8 cellular contexts compared by ENCODE assay signal in the genomic region with DNA sequence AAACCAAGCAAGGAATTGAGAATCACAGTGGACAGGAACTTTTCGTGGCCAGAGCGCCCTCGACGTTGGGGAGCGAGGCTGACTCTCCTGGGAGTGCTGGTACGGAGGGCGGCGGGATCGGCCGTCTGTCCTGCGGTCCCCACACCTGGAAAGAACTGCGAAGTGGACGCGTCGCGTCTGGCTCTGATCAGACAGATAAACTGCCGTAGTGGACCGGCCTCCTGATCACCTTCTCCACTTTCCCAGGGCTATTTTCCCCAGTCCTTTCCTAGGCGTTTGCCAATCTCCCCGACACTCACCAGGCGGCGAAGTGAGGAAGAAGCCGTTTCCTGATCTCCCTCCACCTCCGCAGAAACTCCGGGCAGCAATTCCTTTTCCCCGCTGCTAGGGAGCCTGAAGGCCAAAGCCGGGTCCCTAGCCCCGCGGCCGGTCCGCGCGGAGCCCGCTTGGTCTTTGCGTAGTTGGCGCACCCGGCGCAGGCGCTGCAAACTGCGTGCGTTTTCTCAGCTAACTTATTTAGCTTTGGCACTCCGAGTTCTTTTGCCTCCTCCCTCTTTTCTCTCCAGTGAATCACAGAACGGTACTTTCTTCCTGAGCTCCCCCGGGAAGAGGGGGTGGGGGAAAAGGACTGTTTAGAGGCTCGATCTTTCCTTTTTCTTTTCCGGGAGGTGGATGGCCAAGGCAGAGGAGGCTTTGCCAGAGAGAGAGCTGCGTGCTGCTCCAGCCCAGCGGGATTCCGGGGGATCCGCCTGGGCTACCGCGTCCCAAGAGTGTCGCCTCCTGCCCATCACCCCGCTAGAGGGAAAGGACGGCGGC. TPM values are rescaled to one million over a fixed set of nuclear protein-coding genes. Genes with fewer than 3 reads are reported as not detected.
A peak's percentile ranks its signal among the peaks of the same experiment; 100 is the strongest.
DNase-seq lines count a peak whose midpoint lies in the region; ATAC-seq lines count a peak whose summit lies in the region.

Gene ARSJ, minus strand, starts transcription at position 491 of the 816 bp plus-strand sequence. CDS start 813 bp downstream, outside the sequence.

- in situ Hi-C loops in GM23248 (cut with MboI), result no loop called here

- H3K9ac ChIP-seq in GM23248 (peak within 1 kb of the TSS; percentile 88), SK-N-MC (ENCODE audit: insufficient read length) (peak within 1 kb of the TSS; percentile 30), iPS-20b (ENCODE audit: low read depth, low read length) (peak within 1 kb of the TSS; percentile 72)

- 1% methylated on average over 56 of the region's 56 CpGs for WGBS in GM23248 (ENCODE audit: low coverage in 1 of 2, low lambda C conversion rate in 2 of 2, missing lambda C conversion rate in 2 of 2), 2 experiments

- H3K4me1 ChIP-seq in GM23248 (ENCODE audit: insufficient read depth) (peaks cover 23% of the 10 kb centered on the region), iPS-20b (ENCODE audit: insufficient read depth, low read length) (peaks cover 6% of the 10 kb centered on the region; the same call in 1 of the 2 replicates)

- DNase-seq in 8988T (peak; percentile 24), GM23248 (peak; percentile 91), SK-N-MC (ENCODE audit: low read depth, low spot score) (no peak), retina (peak; percentile 86), GM19240 (ENCODE audit: insufficient read length, low spot score) (no peak)
- peak; percentile 3 for DNase-seq in central memory CD4-positive, alpha-beta T cell

- no peaks in the 10 kb centered on the region for H3K9me2 ChIP-seq in GM23248 (ENCODE audit: insufficient read depth)

- H2AFZ ChIP-seq in GM23248, result peak within 1 kb of the TSS; percentile 89

- H3K4me2 ChIP-seq in GM23248 (ENCODE audit: unreplicated experiment), result peak within 1 kb of the TSS; percentile 94

- H3K4me3 ChIP-seq in GM23248 (peak within 1 kb of the TSS; percentile 89), SK-N-MC (peak within 1 kb of the TSS; percentile 77), iPS-20b (ENCODE audit: low read length) (peak within 1 kb of the TSS; percentile 89)

- H3K36me3 ChIP-seq in GM23248 (ENCODE audit: low read depth) (0 out of 2 replicates have a peak, but pooled peaks cover 6% of the 10 kb centered on the region), SK-N-MC (ENCODE audit: insufficient read depth, low read length) (peaks cover 5% of the 10 kb centered on the region; the same call in 1 of the 2 replicates), iPS-20b (ENCODE audit: insufficient read depth, low read depth, low read length) (no peaks in the 10 kb centered on the region)

- H3K27me3 ChIP-seq in GM23248 (replicated peaks; ENCODE audit: insufficient read depth), result no peaks in the 10 kb centered on the region
- H3K27me3 ChIP-seq in iPS-20b (ENCODE audit: insufficient read depth, low read length), result peaks cover 38% of the 10 kb centered on the region

- peaks cover 72% of the 10 kb centered on the region for H3K79me2 ChIP-seq in GM23248 (ENCODE audit: insufficient read depth)

- peaks cover 33% of the 10 kb centered on the region for H3F3A ChIP-seq in GM23248 (ENCODE audit: insufficient read depth)

- H3K27ac ChIP-seq in GM23248, result peak within 1 kb of the TSS; percentile 80
- H3K27ac ChIP-seq in SK-N-MC, result no peak within 1 kb of the TSS
- H3K27ac ChIP-seq in iPS-20b (ENCODE audit: low read length), result no peak within 1 kb of the TSS

- H3K9me3 ChIP-seq in GM23248 (ENCODE audit: low read depth), result no peaks in the 10 kb centered on the region
- H3K9me3 ChIP-seq in SK-N-MC (ENCODE audit: low read depth, low read length), result no peaks in the 10 kb centered on the region; the same call in 1 of the 2 replicates
- no peaks in the 10 kb centered on the region for H3K9me3 ChIP-seq in iPS-20b (ENCODE audit: insufficient read depth, low read depth, low read length)

- ATAC-seq in HG03139 (IDR thresholded peaks at IDR 0.05; ENCODE audit: unreplicated experiment), result no peak

- H4K20me1 ChIP-seq in GM23248 (ENCODE audit: insufficient read depth), result no peaks in the 10 kb centered on the region

RNA-seq across cellular contexts. Expression of gene ARSJ, which starts in this region (rescaled TPM):
- 31.7 and 32.2 TPM in 2 replicates for total RNA-seq in GM23248 (2014; rRNA removed; shearing (Covaris generic))
- polyA plus RNA-seq in GM23248 (2016; fragmentation: Nextera tagmentation; extraction: Ambion mirVana), result 32.6 and 33.7 TPM in 2 replicates

Comparison
In these comparisons a context has a peak if more than half of its experiments do, and no peak if none do; other contexts are left out.
1. DNase-seq: peak in 8988T (single experiment), GM23248 (single experiment), central memory CD4-positive, alpha-beta T cell (single experiment) and retina (single experiment); none in SK-N-MC (single experiment) and GM19240 (single experiment).
2. H3K9ac ChIP-seq: peak in every context shown above with its lines; median percentile 88 in GM23248; 72 in iPS-20b; 30 in SK-N-MC.
3. Peak in every context shown above with its lines, with median percentiles within 50 percentile points of each other: H3K4me3 ChIP-seq.